In the genomic region with DNA sequence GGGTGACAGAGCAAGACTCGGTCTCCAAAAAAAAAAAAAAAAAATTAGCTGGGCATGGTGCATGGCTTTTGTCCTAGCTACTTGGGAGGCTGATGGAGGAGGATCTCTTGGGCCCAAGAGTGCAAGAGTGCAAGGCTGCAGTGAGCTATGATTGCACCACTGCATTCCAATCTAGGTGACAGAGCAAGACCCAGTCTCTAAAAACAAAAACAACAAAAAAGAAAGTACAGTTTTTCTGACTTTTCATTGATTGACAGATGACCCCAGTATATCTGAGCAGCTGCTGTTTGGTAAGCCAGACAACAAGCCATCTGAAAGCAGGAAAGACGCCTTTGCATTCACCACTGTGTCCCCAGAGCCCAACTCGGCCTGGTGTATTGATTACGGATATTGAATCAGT, we compare ENCODE assay signal across 1 cellular context.
A peak's percentile ranks its signal among the peaks of the same experiment; 100 is the strongest.
TF ChIP-seq lines count a peak whose summit lies in the region.

No MANE protein-coding gene starts in this region.

TF ChIP-seq in HepG2, 621 proteins besides CTCF, POLR2A, EP300 and RAD21 (continued from another document and continues in another):
- TF ChIP-seq, protein P1, sequence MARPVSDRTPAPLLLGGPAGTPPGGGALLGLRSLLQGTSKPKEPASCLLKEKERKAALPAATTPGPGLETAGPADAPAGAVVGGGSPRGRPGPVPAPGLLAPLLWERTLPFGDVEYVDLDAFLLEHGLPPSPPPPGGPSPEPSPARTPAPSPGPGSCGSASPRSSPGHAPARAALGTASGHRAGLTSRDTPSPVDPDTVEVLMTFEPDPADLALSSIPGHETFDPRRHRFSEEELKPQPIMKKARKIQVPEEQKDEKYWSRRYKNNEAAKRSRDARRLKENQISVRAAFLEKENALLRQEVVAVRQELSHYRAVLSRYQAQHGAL (CRISPR knock-in tag; IDR thresholded peaks at IDR 0.05; ENCODE audit: not compliant biosample characterization), result no peak
- TF ChIP-seq ZNF543 (CRISPR knock-in tag; IDR thresholded peaks at IDR 0.05), result no peak
- TF ChIP-seq ZNF253 (CRISPR knock-in tag; IDR thresholded peaks at IDR 0.05; ENCODE audit: borderline replicate concordance), result no peak
- TF ChIP-seq CEBPG (CRISPR knock-in tag; IDR thresholded peaks at IDR 0.05), result peak; percentile 82
- TF ChIP-seq HNRNPK (IDR thresholded peaks at IDR 0.05; ENCODE audit: low read depth, low read length, poor library complexity, severe bottlenecking), result no peak
- peak; percentile 93 for TF ChIP-seq POGZ (CRISPR knock-in tag; IDR thresholded peaks at IDR 0.05)
- peak; percentile 80 for TF ChIP-seq RXRB (CRISPR knock-in tag; IDR thresholded peaks at IDR 0.05; ENCODE audit: borderline replicate concordance)
- TF ChIP-seq, protein P2, sequence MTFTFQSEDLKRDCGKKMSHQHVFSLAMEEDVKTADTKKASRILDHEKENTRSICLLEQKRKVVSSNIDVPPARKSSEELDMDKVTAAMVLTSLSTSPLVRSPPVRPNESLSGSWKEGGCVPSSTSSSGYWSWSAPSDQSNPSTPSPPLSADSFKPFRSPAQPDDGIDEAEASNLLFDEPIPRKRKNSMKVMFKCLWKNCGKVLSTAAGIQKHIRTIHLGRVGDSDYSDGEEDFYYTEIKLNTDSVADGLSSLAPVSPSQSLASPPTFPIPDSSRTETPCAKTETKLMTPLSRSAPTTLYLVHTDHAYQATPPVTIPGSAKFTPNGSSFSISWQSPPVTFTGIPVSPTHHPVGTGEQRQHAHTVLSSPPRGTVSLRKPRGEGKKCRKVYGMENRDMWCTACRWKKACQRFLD (CRISPR knock-in tag; IDR thresholded peaks at IDR 0.05; ENCODE audit: borderline replicate concordance), result no peak
- TF ChIP-seq ZEB1 (IDR thresholded peaks at IDR 0.05; ENCODE audit: insufficient replicate concordance, low read depth), result no peak
- TF ChIP-seq SNAPC2 (CRISPR knock-in tag; IDR thresholded peaks at IDR 0.05), result no peak
- TF ChIP-seq, protein P3, sequence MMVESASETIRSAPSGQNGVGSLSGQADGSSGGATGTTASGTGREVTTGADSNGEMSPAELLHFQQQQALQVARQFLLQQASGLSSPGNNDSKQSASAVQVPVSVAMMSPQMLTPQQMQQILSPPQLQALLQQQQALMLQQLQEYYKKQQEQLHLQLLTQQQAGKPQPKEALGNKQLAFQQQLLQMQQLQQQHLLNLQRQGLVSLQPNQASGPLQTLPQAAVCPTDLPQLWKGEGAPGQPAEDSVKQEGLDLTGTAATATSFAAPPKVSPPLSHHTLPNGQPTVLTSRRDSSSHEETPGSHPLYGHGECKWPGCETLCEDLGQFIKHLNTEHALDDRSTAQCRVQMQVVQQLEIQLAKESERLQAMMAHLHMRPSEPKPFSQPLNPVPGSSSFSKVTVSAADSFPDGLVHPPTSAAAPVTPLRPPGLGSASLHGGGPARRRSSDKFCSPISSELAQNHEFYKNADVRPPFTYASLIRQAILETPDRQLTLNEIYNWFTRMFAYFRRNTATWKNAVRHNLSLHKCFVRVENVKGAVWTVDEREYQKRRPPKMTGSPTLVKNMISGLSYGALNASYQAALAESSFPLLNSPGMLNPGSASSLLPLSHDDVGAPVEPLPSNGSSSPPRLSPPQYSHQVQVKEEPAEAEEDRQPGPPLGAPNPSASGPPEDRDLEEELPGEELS (CRISPR knock-in tag; IDR thresholded peaks at IDR 0.05), result peak; percentile 63
- peak; percentile 76 for TF ChIP-seq GATAD2A (CRISPR knock-in tag; IDR thresholded peaks at IDR 0.05)
- peak; percentile 76 for TF ChIP-seq NCOA2 (CRISPR knock-in tag; IDR thresholded peaks at IDR 0.05)
- peak; percentile 41; the same call in 1 of the 2 replicates for TF ChIP-seq ZNF710 (CRISPR knock-in tag; IDR thresholded peaks at IDR 0.05; ENCODE audit: borderline replicate concordance)
- TF ChIP-seq ZNF138 (CRISPR knock-in tag; IDR thresholded peaks at IDR 0.05; ENCODE audit: low read depth), result no peak
- TF ChIP-seq, protein P4, sequence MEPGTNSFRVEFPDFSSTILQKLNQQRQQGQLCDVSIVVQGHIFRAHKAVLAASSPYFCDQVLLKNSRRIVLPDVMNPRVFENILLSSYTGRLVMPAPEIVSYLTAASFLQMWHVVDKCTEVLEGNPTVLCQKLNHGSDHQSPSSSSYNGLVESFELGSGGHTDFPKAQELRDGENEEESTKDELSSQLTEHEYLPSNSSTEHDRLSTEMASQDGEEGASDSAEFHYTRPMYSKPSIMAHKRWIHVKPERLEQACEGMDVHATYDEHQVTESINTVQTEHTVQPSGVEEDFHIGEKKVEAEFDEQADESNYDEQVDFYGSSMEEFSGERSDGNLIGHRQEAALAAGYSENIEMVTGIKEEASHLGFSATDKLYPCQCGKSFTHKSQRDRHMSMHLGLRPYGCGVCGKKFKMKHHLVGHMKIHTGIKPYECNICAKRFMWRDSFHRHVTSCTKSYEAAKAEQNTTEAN (CRISPR knock-in tag; conservative IDR thresholded peaks at IDR 0.05), result peak; percentile 89
- peak; percentile 82 for TF ChIP-seq PAXIP1 (CRISPR knock-in tag; conservative IDR thresholded peaks at IDR 0.05)
- 0 out of 2 replicates have a peak, but pooled peaks have one; percentile 57 for TF ChIP-seq ZNF224 (CRISPR knock-in tag; IDR thresholded peaks at IDR 0.05)
- TF ChIP-seq, protein P5, sequence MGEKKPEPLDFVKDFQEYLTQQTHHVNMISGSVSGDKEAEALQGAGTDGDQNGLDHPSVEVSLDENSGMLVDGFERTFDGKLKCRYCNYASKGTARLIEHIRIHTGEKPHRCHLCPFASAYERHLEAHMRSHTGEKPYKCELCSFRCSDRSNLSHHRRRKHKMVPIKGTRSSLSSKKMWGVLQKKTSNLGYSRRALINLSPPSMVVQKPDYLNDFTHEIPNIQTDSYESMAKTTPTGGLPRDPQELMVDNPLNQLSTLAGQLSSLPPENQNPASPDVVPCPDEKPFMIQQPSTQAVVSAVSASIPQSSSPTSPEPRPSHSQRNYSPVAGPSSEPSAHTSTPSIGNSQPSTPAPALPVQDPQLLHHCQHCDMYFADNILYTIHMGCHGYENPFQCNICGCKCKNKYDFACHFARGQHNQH (CRISPR knock-in tag; IDR thresholded peaks at IDR 0.05), result peak; percentile 67; the same call in 1 of the 2 replicates
- TF ChIP-seq, protein P6, sequence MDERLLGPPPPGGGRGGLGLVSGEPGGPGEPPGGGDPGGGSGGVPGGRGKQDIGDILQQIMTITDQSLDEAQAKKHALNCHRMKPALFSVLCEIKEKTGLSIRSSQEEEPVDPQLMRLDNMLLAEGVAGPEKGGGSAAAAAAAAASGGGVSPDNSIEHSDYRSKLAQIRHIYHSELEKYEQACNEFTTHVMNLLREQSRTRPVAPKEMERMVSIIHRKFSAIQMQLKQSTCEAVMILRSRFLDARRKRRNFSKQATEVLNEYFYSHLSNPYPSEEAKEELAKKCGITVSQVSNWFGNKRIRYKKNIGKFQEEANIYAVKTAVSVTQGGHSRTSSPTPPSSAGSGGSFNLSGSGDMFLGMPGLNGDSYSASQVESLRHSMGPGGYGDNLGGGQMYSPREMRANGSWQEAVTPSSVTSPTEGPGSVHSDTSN (CRISPR knock-in tag; IDR thresholded peaks at IDR 0.05), result peak; percentile 67
- TF ChIP-seq HDAC1 (CRISPR knock-in tag; IDR thresholded peaks at IDR 0.05), result peak; percentile 51; the same call in 1 of the 2 replicates
- TF ChIP-seq NCOR1 (IDR thresholded peaks at IDR 0.05; ENCODE audit: borderline replicate concordance, low read length), result no peak
- no peak for TF ChIP-seq ZBTB7B (CRISPR knock-in tag; IDR thresholded peaks at IDR 0.05)
- peak; percentile 64 for TF ChIP-seq PHF21A (CRISPR knock-in tag; IDR thresholded peaks at IDR 0.05)
- TF ChIP-seq JUN (CRISPR knock-in tag; IDR thresholded peaks at IDR 0.05), result 0 out of 2 replicates have a peak, but pooled peaks have one; percentile 72
- TF ChIP-seq PITX1 (CRISPR knock-in tag; IDR thresholded peaks at IDR 0.05), result peak; percentile 60; the same call in 1 of the 2 replicates
- TF ChIP-seq ZNF350 (CRISPR knock-in tag; IDR thresholded peaks at IDR 0.05; ENCODE audit: borderline replicate concordance, low read depth), result peak; percentile 39; the same call in 1 of the 2 replicates
- no peak for TF ChIP-seq MAZ (IDR thresholded peaks at IDR 0.05; ENCODE audit: borderline replicate concordance, low read depth, low read length)
- no peak for TF ChIP-seq MAZ (CRISPR knock-in tag; IDR thresholded peaks at IDR 0.05; ENCODE audit: low read depth)
- TF ChIP-seq, protein P7, sequence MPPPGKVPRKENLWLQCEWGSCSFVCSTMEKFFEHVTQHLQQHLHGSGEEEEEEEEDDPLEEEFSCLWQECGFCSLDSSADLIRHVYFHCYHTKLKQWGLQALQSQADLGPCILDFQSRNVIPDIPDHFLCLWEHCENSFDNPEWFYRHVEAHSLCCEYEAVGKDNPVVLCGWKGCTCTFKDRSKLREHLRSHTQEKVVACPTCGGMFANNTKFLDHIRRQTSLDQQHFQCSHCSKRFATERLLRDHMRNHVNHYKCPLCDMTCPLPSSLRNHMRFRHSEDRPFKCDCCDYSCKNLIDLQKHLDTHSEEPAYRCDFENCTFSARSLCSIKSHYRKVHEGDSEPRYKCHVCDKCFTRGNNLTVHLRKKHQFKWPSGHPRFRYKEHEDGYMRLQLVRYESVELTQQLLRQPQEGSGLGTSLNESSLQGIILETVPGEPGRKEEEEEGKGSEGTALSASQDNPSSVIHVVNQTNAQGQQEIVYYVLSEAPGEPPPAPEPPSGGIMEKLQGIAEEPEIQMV (CRISPR knock-in tag; IDR thresholded peaks at IDR 0.05; ENCODE audit: low read depth), result no peak
- no peak for TF ChIP-seq ZBTB8A (CRISPR knock-in tag; IDR thresholded peaks at IDR 0.05; ENCODE audit: borderline replicate concordance, low read depth)
- no peak for TF ChIP-seq RORA (CRISPR knock-in tag; IDR thresholded peaks at IDR 0.05)
- peak; percentile 88 for TF ChIP-seq ZMYM3 (CRISPR knock-in tag; IDR thresholded peaks at IDR 0.05)
- peak; percentile 59; the same call in 1 of the 2 replicates for TF ChIP-seq MEIS1 (CRISPR knock-in tag; IDR thresholded peaks at IDR 0.05; ENCODE audit: borderline replicate concordance)
- TF ChIP-seq ZNF574 (CRISPR knock-in tag; IDR thresholded peaks at IDR 0.05), result peak; percentile 39; the same call in 1 of the 2 replicates
